Comparison of ENCODE assay signal across 8 cellular contexts in the genomic region with DNA sequence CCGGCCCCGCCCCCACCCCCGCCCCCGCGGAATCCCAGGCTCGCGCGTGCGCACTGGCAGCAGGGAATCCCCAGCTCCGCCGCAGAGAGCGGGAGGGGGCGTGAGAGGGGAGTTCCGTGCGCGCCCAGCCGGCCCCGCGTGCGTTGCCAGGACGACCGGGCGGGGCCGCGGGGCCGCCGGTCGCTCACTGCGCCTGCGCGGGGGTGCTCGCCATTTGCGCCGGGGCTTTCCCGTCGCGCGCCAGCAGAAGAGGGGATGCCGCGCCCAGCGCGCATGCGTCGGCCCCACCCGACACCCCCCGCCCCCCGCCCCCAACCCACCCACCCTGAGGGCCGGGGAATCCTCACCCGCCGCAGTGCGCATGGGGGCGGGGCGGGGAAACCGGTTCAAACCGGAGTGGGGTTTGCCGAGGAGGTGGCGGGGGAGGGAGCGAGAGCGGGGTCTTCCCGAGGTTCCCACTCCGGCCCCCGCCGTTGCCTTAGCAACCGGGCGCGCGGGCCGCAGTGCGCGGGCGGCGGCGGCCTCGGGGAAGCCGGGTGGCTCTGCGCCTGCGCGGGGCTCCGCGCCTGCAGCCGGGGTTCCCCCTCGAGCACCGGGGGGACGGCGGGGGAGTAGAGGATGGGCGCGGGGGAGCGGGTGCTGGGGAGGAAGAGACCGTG. TPM values are rescaled to one million over a fixed set of nuclear protein-coding genes. Genes with fewer than 3 reads are reported as not detected.
DNase-seq lines count a peak whose midpoint lies in the region; ATAC-seq, FAIRE-seq and TF ChIP-seq lines count a peak whose summit lies in the region.

No MANE protein-coding gene starts in this region.

- H4K5ac ChIP-seq in H1 (ENCODE audit: insufficient read length, low read depth, low read length): no peak overlapping the region

- H2BK5ac ChIP-seq in H1 (ENCODE audit: low read depth, low read length): no peak overlapping the region

- no peak for TF ChIP-seq EP300 in H1 (IDR thresholded peaks at IDR 0.05; ENCODE audit: borderline replicate concordance in 1 of 2, low read depth in 2 of 2, low read length in 2 of 2)

- CTCF ChIA-PET in CD8-positive, alpha-beta memory T cell (lab: Charles Lee): interaction anchor here (0.8 to 4.1 kb wide), 6 partner anchors 10 to 89 kb away, joined by 4 to 39 read pairs (median 6); a partner anchor contains a TSS
- CTCF ChIA-PET in H1 (lab: Charles Lee; ENCODE audit: partially characterized antibody): interaction anchor here (0.6 to 21.5 kb wide), 5 partner anchors 9 to 1816 kb away, joined by 4 to 271 read pairs (median 21); a partner anchor contains a TSS

- H3K14ac ChIP-seq in H1 (ENCODE audit: insufficient read length): no peak overlapping the region

- H3K9me3 Mint-ChIP-seq in CD8-positive, alpha-beta memory T cell: no peaks in the 10 kb centered on the region

- peaks cover 30% of the 10 kb centered on the region for H3K23me2 ChIP-seq in H1 (ENCODE audit: low read depth, low read length)

- under 1% methylated on average over 69 of the region's 89 CpGs for WGBS in HUES64
- 0% methylated on average over 6 of the region's 89 CpGs; no CpG with 5 or more reads in 1 of the 2 experiments for WGBS in H1 (ENCODE audit: extremely low coverage in 1 of 2, insufficient coverage in 1 of 2, insufficient read length in 1 of 2, insufficient replicate concordance in 2 of 2, low coverage in 1 of 2, low lambda C conversion rate in 2 of 2, missing lambda C conversion rate in 1 of 2), 2 experiments
- 0% methylated on average over 17 to 46 of the region's 89 CpGs for WGBS in mesodermal cell (ENCODE audit: insufficient coverage in 2 of 2), 2 experiments

- H3K56ac ChIP-seq in H1 (replicated peaks; ENCODE audit: insufficient read length, low read depth, low read length): no peak overlapping the region

- H3K4me3 ChIP-seq in CD8-positive, alpha-beta memory T cell (ENCODE audit: low read length): no peak overlapping the region
- H3K4me3 ChIP-seq in HUES64 (ENCODE audit: low read length): peak overlapping the region; percentile 68
- peak overlapping the region in 2 of 4 experiments; percentile 48 to 73; a peak in 6 of 8 replicates for H3K4me3 ChIP-seq in H1 (ENCODE audit: extremely low read depth in 1 of 4, insufficient read depth in 2 of 4, low read depth in 3 of 4, low read length in 4 of 4)
- H3K4me3 ChIP-seq in mesodermal cell (ENCODE audit: extremely low read depth, insufficient read depth, low read length, poor library complexity, severe bottlenecking): peak overlapping the region; percentile 44

- H4K8ac ChIP-seq in H1 (ENCODE audit: extremely low read depth, insufficient read depth, low read length): peak overlapping the region; percentile 42; the same call in 1 of the 2 replicates

- peaks cover 50% of the 10 kb centered on the region for H3K4me1 ChIP-seq in CD8-positive, alpha-beta memory T cell (ENCODE audit: insufficient read depth, low read length)
- H3K4me1 ChIP-seq in HUES64 (ENCODE audit: insufficient read depth, low read length): peaks cover 13% of the 10 kb centered on the region; the same call in 1 of the 2 replicates
- H3K4me1 ChIP-seq in H1 (replicated peaks in 1 of 4; ENCODE audit: control insufficient read depth in 3 of 4, insufficient read depth in 4 of 4, low read length in 3 of 4): peaks cover 0 to 32% (median 23%) of the 10 kb centered on the region in 4 experiments; a peak in 6 of 7 replicates
- peaks cover 33% of the 10 kb centered on the region for H3K4me1 ChIP-seq in mesodermal cell (ENCODE audit: control insufficient read depth, insufficient read depth, low read length, poor library complexity, severe bottlenecking)

- TF ChIP-seq CTCF in H1 (IDR thresholded peaks at IDR 0.05; ENCODE audit: control extremely low read depth in 1 of 3, insufficient read depth in 1 of 3, low read depth in 1 of 3, low read length in 3 of 3): no peak

- POLR2A ChIA-PET in CD8-positive, alpha-beta memory T cell (lab: Charles Lee): interaction anchor here (0.6 to 1.8 kb wide), 6 partner anchors 15 to 332 kb away, joined by 3 to 13 read pairs (median 4); a partner anchor contains a TSS
- POLR2A ChIA-PET in H1 (lab: Charles Lee; ENCODE audit: partially characterized antibody): interaction anchor here (0.6 to 1.8 kb wide), 11 partner anchors 10 to 483 kb away, joined by 3 to 6 read pairs (median 3); a partner anchor contains a TSS

- FAIRE-seq in H1 (lab: Jason Lieb, UNC): no peak

- H3K4ac ChIP-seq in H1 (replicated peaks; ENCODE audit: insufficient read length, low read depth, low read length): no peak overlapping the region

- H3K27me3 ChIP-seq in CD8-positive, alpha-beta memory T cell (ENCODE audit: insufficient read depth, low read length, poor library complexity, severe bottlenecking): peaks cover 33% of the 10 kb centered on the region
- peaks cover 45% of the 10 kb centered on the region for H3K27me3 ChIP-seq in HUES64 (ENCODE audit: insufficient read depth, low read length)
- H3K27me3 ChIP-seq in H1 (replicated peaks in 1 of 4; ENCODE audit: control insufficient read depth in 3 of 4, extremely low read depth in 1 of 4, insufficient read depth in 3 of 4, low read length in 3 of 4): peaks cover 16 to 41% (median 35%) of the 10 kb centered on the region in 4 experiments

- no peak overlapping the region for H2BK12ac ChIP-seq in H1 (ENCODE audit: low read depth, low read length)

- no peak overlapping the region for H2BK120ac ChIP-seq in H1 (replicated peaks; ENCODE audit: low read depth, low read length)

- H2AK5ac ChIP-seq in H1 (ENCODE audit: low read depth, low read length): no peak overlapping the region

- H2AFZ ChIP-seq in H1 (ENCODE audit: low read length): no peak overlapping the region

- TF ChIP-seq RAD21 in H1 (IDR thresholded peaks at IDR 0.05 in 1 of 2, conservative IDR thresholded peaks at IDR 0.05 in 1 of 2; ENCODE audit: low read depth in 2 of 2, low read length in 2 of 2): no peak

- H4K91ac ChIP-seq in H1 (replicated peaks; ENCODE audit: insufficient read length, low read length): no peak overlapping the region

- H2BK15ac ChIP-seq in H1 (ENCODE audit: low read length): no peak overlapping the region

- no peak overlapping the region for H2BK20ac ChIP-seq in H1 (ENCODE audit: low read length)

- TF ChIP-seq POLR2A in H1 (IDR thresholded peaks at IDR 0.05; ENCODE audit: control extremely low read depth in 1 of 2, low read depth in 2 of 2, low read length in 2 of 2): no peak

- H3K9ac ChIP-seq in HUES64 (ENCODE audit: low read depth, low read length) (no peak overlapping the region), H1 (replicated peaks in 1 of 4; ENCODE audit: extremely low read depth in 1 of 4, low read depth in 3 of 4, low read length in 3 of 4) (no peak overlapping the region; a peak in 2 of 7 replicates)

- peaks cover 41 to 53% (median 47%) of the 10 kb centered on the region in 3 donors for H3K4me1 Mint-ChIP-seq in CD8-positive, alpha-beta memory T cell

- H3K4me3 Mint-ChIP-seq in CD8-positive, alpha-beta memory T cell: peak overlapping the region; percentile 66 to 92 (median 82)

- no peaks in the 10 kb centered on the region for H3K79me2 ChIP-seq in H1 (ENCODE audit: control insufficient read depth in 1 of 2, insufficient read depth in 2 of 2, low read length in 2 of 2)

- peak; percentile 46 for ATAC-seq in GM21390 (IDR thresholded peaks at IDR 0.05; ENCODE audit: unreplicated experiment)

- no peaks in the 10 kb centered on the region for H3K79me1 ChIP-seq in H1 (ENCODE audit: low read depth, low read length)

- peak; percentile 93 to 97 (median 95) for DNase-seq in CD8-positive, alpha-beta memory T cell
- DNase-seq in NOMO-1 treated with DMSO at 0.1 percent for 48 hours (lab: John Stamatoyannopoulos, UW; ENCODE audit: unreplicated experiment) (peak; percentile 91), H1 (ENCODE audit: low read depth in 1 of 2, low spot score in 2 of 2) (peak; percentile 87 to 95)
- DNase-seq in activated CD8-positive, alpha-beta memory T cell treated with anti-CD3 and anti-CD28 coated beads for 48 hours (ENCODE audit: low read depth in 2 of 3, low spot score in 2 of 3): peak; percentile 91 to 96 (median 91)
- peak; percentile 80 for DNase-seq in stimulated activated CD8-positive, alpha-beta memory T cell treated with anti-CD3 and anti-CD28 coated beads, Interleukin-15, amount 100 ng/mL, for 1 hour (ENCODE audit: low read depth)

- peaks cover 30 to 35% of the 10 kb centered on the region in 2 donors for H3K27me3 Mint-ChIP-seq in CD8-positive, alpha-beta memory T cell

- H3K36me3 Mint-ChIP-seq in CD8-positive, alpha-beta memory T cell: peaks cover 0 to 11% (median 0%) of the 10 kb centered on the region in 3 donors

- H3K27ac Mint-ChIP-seq in CD8-positive, alpha-beta memory T cell: peak overlapping the region in 6 of 8 donors; percentile 21 to 100 (median 92)

- H3K4me2 ChIP-seq in H1 (ENCODE audit: insufficient read depth in 1 of 2, low read depth in 2 of 2, low read length in 2 of 2): peak overlapping the region in 1 of 2 experiments; percentile 88; a peak in 2 of 4 replicates

- H4K20me1 ChIP-seq in H1 (replicated peaks in 1 of 2; ENCODE audit: control insufficient read depth in 1 of 2, insufficient read depth in 2 of 2, low read length in 2 of 2): peaks cover under 1 to 4% of the 10 kb centered on the region in 2 experiments

- no peak overlapping the region for H3K18ac ChIP-seq in H1 (ENCODE audit: extremely low read depth, low read length)

- no peaks in the 10 kb centered on the region for H3K36me3 ChIP-seq in CD8-positive, alpha-beta memory T cell (ENCODE audit: insufficient read depth, low read length)
- H3K36me3 ChIP-seq in HUES64 (ENCODE audit: insufficient read depth, low read length) (peaks cover 7% of the 10 kb centered on the region; the same call in 1 of the 2 replicates), H1 (ENCODE audit: control insufficient read depth in 2 of 4, insufficient read depth in 4 of 4, low read length in 3 of 4) (no peaks in the 10 kb centered on the region), mesodermal cell (ENCODE audit: control insufficient read depth, insufficient read depth, low read length) (peaks cover 9% of the 10 kb centered on the region)

- H3K27ac ChIP-seq in CD8-positive, alpha-beta memory T cell (ENCODE audit: low read depth, low read length): peak overlapping the region; percentile 51
- H3K27ac ChIP-seq in HUES64 (ENCODE audit: low read depth, low read length) (peak overlapping the region; percentile 49; the same call in 1 of the 2 replicates), H1 (ENCODE audit: low read depth, low read length) (no peak overlapping the region), mesodermal cell (ENCODE audit: low read depth, low read length, severe bottlenecking) (no peak overlapping the region)

- H3K9me3 ChIP-seq in CD8-positive, alpha-beta memory T cell (ENCODE audit: low read length): no peaks in the 10 kb centered on the region
- H3K9me3 ChIP-seq in HUES64 (ENCODE audit: insufficient read depth, low read depth, low read length) (no peaks in the 10 kb centered on the region), H1 (ENCODE audit: insufficient read depth in 2 of 2, low read depth in 1 of 2, low read length in 1 of 2) (no peaks in the 10 kb centered on the region), mesodermal cell (ENCODE audit: control insufficient read depth, low read length) (no peaks in the 10 kb centered on the region)

- H3K23ac ChIP-seq in H1 (ENCODE audit: insufficient read length): no peak overlapping the region

RNA-seq across cellular contexts. Expression of a gene that starts 15.1 kb away (rescaled TPM):
- 100 to 1,000 TPM; 184 to 195 TPM for total RNA-seq in CD8-positive, alpha-beta memory T cell
- 65.7 TPM for polyA plus RNA-seq in CD8-positive, alpha-beta memory T cell
- polyA plus RNA-seq in HUES64 (2013, experiment 1 of 2): 83.3 TPM
- 91.5 TPM for polyA plus RNA-seq in HUES64 (2013, experiment 2 of 2)
- total RNA-seq in H1 (2021; fragmentation: NEBNext Ultra II Directional; extraction: Animal tissue kit (Norgen Biotek cat#: 25700)): 101 and 103 TPM in 2 replicates
- 95.2 and 135 TPM in 2 replicates for polyA plus RNA-seq in H1 (2011; rRNA removed)
- 144 TPM for polyA plus RNA-seq in H1 (2011; cell fraction: cytosol; rRNA removed)
- 88.6 TPM for polyA plus RNA-seq in H1 (2011; cell fraction: nucleus; rRNA removed)
- polyA plus RNA-seq in H1 (2012, experiment 1 of 2): 87.6 to 144 TPM (median 124 TPM) in 4 replicates
- polyA plus RNA-seq in H1 (2012, experiment 2 of 2): 94.8 TPM
- 71.0 TPM for polyA plus RNA-seq in H1 (2013, experiment 1 of 2)
- 71.2 TPM for polyA plus RNA-seq in H1 (2013, experiment 2 of 2)
- 5.9 and 7.2 TPM in 2 replicates for polyA minus RNA-seq in H1 (2011; rRNA and poly(A)+ RNA removed)
- polyA minus RNA-seq in H1 (2011; cell fraction: cytosol; rRNA and poly(A)+ RNA removed): 27.8 TPM
- 20.0 TPM for polyA minus RNA-seq in H1 (2011; cell fraction: nucleus; rRNA and poly(A)+ RNA removed)
- polyA plus RNA-seq in mesodermal cell (2013, experiment 1 of 2): 99.1 TPM
- 89.2 TPM for polyA plus RNA-seq in mesodermal cell (2013, experiment 2 of 2)

RNA-seq across cellular contexts. Expression of a gene that starts 19.0 kb away (rescaled TPM):
- under 1 TPM; 0.13 to 0.15 TPM for total RNA-seq in CD8-positive, alpha-beta memory T cell
- not detected for polyA plus RNA-seq in CD8-positive, alpha-beta memory T cell
- polyA plus RNA-seq in HUES64 (2013, experiment 1 of 2): 4.9 TPM
- 7.4 TPM for polyA plus RNA-seq in HUES64 (2013, experiment 2 of 2)
- 9.3 and 11.0 TPM in 2 replicates for total RNA-seq in H1 (2021; fragmentation: NEBNext Ultra II Directional; extraction: Animal tissue kit (Norgen Biotek cat#: 25700))
- polyA plus RNA-seq in H1 (2011; rRNA removed): 12.5 and 19.3 TPM in 2 replicates
- 13.7 TPM for polyA plus RNA-seq in H1 (2011; cell fraction: cytosol; rRNA removed)
- 21.8 TPM for polyA plus RNA-seq in H1 (2011; cell fraction: nucleus; rRNA removed)
- polyA plus RNA-seq in H1 (2012, experiment 1 of 2): 4.1 to 10.5 TPM (median 8.4 TPM) in 4 replicates
- 5.8 TPM for polyA plus RNA-seq in H1 (2012, experiment 2 of 2)
- polyA plus RNA-seq in H1 (2013, experiment 1 of 2): 6.0 TPM
- polyA plus RNA-seq in H1 (2013, experiment 2 of 2): 5.9 TPM
- 6.7 and 7.7 TPM in 2 replicates for polyA minus RNA-seq in H1 (2011; rRNA and poly(A)+ RNA removed)
- 15.0 TPM for polyA minus RNA-seq in H1 (2011; cell fraction: cytosol; rRNA and poly(A)+ RNA removed)
- 14.4 TPM for polyA minus RNA-seq in H1 (2011; cell fraction: nucleus; rRNA and poly(A)+ RNA removed)
- polyA plus RNA-seq in mesodermal cell (2013, experiment 1 of 2): 2.7 TPM
- 2.9 TPM for polyA plus RNA-seq in mesodermal cell (2013, experiment 2 of 2)

Comparison
In these comparisons a context has a peak if more than half of its experiments do, and no peak if none do; other contexts are left out.
1. H3K27ac ChIP-seq: peak in CD8-positive, alpha-beta memory T cell (single experiment) and HUES64 (single experiment); none in H1 (single experiment) and mesodermal cell (single experiment).
2. Peak in every context shown above with its lines, with median percentiles within 50 percentile points of each other: DNase-seq.